ENCODE assay signal across 23 cellular contexts in the genomic region with DNA sequence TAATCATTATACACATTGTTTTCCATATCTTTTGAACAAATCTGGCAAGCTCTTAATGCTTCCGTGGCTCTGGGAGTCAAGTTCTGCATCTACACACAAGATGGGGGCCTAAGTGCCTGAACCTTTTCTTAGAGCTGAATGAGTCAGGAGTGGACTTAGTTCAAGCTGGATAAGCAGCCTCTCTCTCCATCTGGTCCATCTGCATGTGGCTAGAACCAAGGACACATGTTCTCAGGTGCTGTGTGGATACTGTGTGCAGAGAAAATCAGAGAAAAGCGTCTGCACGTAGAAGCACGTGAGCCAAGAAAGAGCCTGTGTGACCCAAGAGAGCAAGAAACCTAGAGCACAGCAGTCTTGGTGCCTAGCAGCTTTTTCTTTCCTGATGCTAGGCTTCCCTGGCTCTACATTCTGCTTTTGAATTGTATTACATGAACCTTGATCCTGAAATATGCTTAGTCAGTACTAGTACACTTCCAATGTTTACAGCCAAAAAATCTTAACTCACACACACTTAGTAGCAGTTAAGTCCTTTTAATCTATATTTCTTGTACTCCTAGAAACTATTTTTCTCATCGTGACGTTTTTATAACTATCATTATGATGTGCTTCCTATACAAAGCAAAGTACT.
"Had no signal": no experiment of that assay in that cellular context is flagged by ENCODE, and none has a peak within 500 bp of the region (broad histone marks: within the 10 kb centered on the region; RNA-seq: fewer than 3 reads in every experiment).

No MANE protein-coding gene starts in this region.

- H3K27me3 Mint-ChIP-seq: natural killer cell treated with Interleukin-12 subunit alpha and Interleukin-12 subunit beta and Interleukin-15 and Interleukin-18, amount 100 ng/mL, for 72 hours; progenitor cell of endocrine pancreas; stimulated activated naive B cell treated with anti-CD40 and anti-IgM and Interleukin-4, amounts not matched to agents 10 μg/mL and 1 μg/mL and 100 μg/mL, for 72 hours; stimulated activated naive CD8-positive, alpha-beta T cell treated with anti-CD3 and anti-CD28 coated beads, Interleukin-15, amount 100 ng/mL, for 72 hours had no signal

- H3K9me3 ChIP-seq: gastrocnemius medialis, lower lobe of right lung, ovary, thoracic aorta, transverse colon had no signal

- H3K4me3 ChIP-seq: coronary artery, gastrocnemius medialis, left ventricle myocardium inferior, lower lobe of right lung, neural progenitor cell, ovary, thoracic aorta, transverse colon had no signal

- H3K36me3 Mint-ChIP-seq: natural killer cell treated with Interleukin-12 subunit alpha and Interleukin-12 subunit beta and Interleukin-15 and Interleukin-18, amount 100 ng/mL, for 72 hours; neural progenitor cell; stimulated activated naive B cell treated with anti-CD40 and anti-IgM and Interleukin-4, amounts not matched to agents 10 μg/mL and 1 μg/mL and 100 μg/mL, for 72 hours had no signal

- H3K36me3 ChIP-seq: gastrocnemius medialis, left ventricle myocardium inferior, lower lobe of right lung, neural progenitor cell, ovary, thoracic aorta, transverse colon had no signal

- H3K27ac ChIP-seq: coronary artery, gastrocnemius medialis, left ventricle myocardium inferior, lower lobe of right lung, neural progenitor cell, thoracic aorta, transverse colon had no signal

- H3K27ac Mint-ChIP-seq: natural killer cell treated with Interleukin-12 subunit alpha and Interleukin-12 subunit beta and Interleukin-15 and Interleukin-18, amount 100 ng/mL, for 72 hours; neural progenitor cell; progenitor cell of endocrine pancreas; stimulated activated naive B cell treated with anti-CD40 and anti-IgM and Interleukin-4, amounts not matched to agents 10 μg/mL and 1 μg/mL and 100 μg/mL, for 72 hours; stimulated activated naive CD8-positive, alpha-beta T cell treated with anti-CD3 and anti-CD28 coated beads, Interleukin-15, amount 100 ng/mL, for 72 hours had no signal

- H3K27me3 ChIP-seq: gastrocnemius medialis, neural progenitor cell, ovary, transverse colon had no signal

- H3K4me2 ChIP-seq: neural progenitor cell had no signal

- ATAC-seq: esophagus mucosa; gastrocnemius medialis; lower lobe of right lung; natural killer cell treated with Interleukin-12 subunit alpha and Interleukin-12 subunit beta and Interleukin-15 and Interleukin-18, amount 100 ng/mL, for 72 hours; sciatic nerve; stimulated activated naive B cell treated with anti-CD40 and anti-IgM and Interleukin-4, amounts not matched to agents 10 μg/mL and 1 μg/mL and 100 μg/mL, for 72 hours; stimulated activated naive CD8-positive, alpha-beta T cell treated with anti-CD3 and anti-CD28 coated beads, Interleukin-15, amount 100 ng/mL, for 72 hours had no signal

- FAIRE-seq: endometrium, keratinocyte had no signal

- DNase-seq: effector CD8-positive, alpha-beta T cell; gastrocnemius medialis; glutamatergic neuron; left ventricle myocardium inferior; lower lobe of right lung; mesenchymal stem cell; midbrain; nucleus accumbens; ovary; stimulated activated CD4-positive, alpha-beta T cell treated with anti-CD3 and anti-CD28 coated beads, Interleukin-2, amount 100 ng/mL, for 24 hours; stimulated activated CD4-positive, alpha-beta T cell treated with anti-CD3 and anti-CD28 coated beads, Interleukin-4, amount 100 ng/mL, for 4 hours; stimulated activated naive B cell treated with anti-CD40 and anti-IgM and Interleukin-4, amounts not matched to agents 10 μg/mL and 1 μg/mL and 100 μg/mL, for 72 hours; stimulated activated naive CD8-positive, alpha-beta T cell treated with anti-CD3 and anti-CD28 coated beads, Interleukin-15, amount 100 ng/mL, for 72 hours; transverse colon had no signal

- H3K4me3 Mint-ChIP-seq: natural killer cell treated with Interleukin-12 subunit alpha and Interleukin-12 subunit beta and Interleukin-15 and Interleukin-18, amount 100 ng/mL, for 72 hours; neural progenitor cell; stimulated activated naive B cell treated with anti-CD40 and anti-IgM and Interleukin-4, amounts not matched to agents 10 μg/mL and 1 μg/mL and 100 μg/mL, for 72 hours; stimulated activated naive CD8-positive, alpha-beta T cell treated with anti-CD3 and anti-CD28 coated beads, Interleukin-15, amount 100 ng/mL, for 72 hours had no signal

- H3K4me1 ChIP-seq: gastrocnemius medialis, left ventricle myocardium inferior, lower lobe of right lung, neural progenitor cell, transverse colon had no signal

- H3K4me1 Mint-ChIP-seq: stimulated activated naive B cell treated with anti-CD40 and anti-IgM and Interleukin-4, amounts not matched to agents 10 μg/mL and 1 μg/mL and 100 μg/mL, for 72 hours; stimulated activated naive CD8-positive, alpha-beta T cell treated with anti-CD3 and anti-CD28 coated beads, Interleukin-15, amount 100 ng/mL, for 72 hours had no signal

- H3K9ac ChIP-seq: neural progenitor cell had no signal
